Comparison of ENCODE assay signal across 9 cellular contexts in the genomic region with DNA sequence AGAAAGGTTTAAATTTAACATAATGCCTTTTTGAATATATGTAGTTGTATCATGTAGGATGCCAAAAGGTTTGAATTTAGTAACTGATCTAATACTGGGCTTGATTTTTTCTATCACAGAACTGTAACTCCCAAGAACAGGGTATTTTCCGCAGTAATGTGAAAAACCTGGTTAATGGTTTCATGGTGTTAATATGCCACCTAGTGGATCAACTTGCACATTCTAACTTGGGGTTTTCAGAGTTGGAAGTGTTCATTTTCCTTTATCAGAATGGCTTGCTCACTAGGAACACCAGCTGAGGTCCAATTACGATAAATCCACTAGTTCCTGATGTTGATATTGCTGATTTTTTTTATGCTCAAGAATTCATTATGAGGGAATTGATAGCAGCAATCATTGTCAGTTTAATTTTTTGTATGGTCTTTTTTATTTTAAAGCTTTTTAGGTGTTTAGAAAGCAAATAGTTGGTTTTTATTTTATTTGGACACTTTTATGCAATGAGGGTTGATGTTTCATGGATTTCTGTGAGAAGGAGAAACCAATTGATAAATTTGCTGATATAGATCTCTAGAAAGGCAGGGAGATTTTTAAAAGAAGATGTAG.
DNase-seq lines count a peak whose midpoint lies in the region; ATAC-seq, FAIRE-seq and TF ChIP-seq lines count a peak whose summit lies in the region.
"Had no signal": no experiment of that assay in that cellular context is flagged by ENCODE, and none has a peak within 500 bp of the region (broad histone marks: within the 10 kb centered on the region; RNA-seq: fewer than 3 reads in every experiment).

No MANE protein-coding gene starts in this region.

- WGBS in pancreas, 2 donors, result 3% methylated on average over 2 of the region's 2 CpGs

- peak; percentile 51 for TF ChIP-seq CTCF in HFF-Myc (IDR thresholded peaks at IDR 0.05; ENCODE audit: low read depth, low read length, missing control alignments)
- TF ChIP-seq CTCF in foreskin fibroblast (IDR thresholded peaks at IDR 0.05; ENCODE audit: low read depth, low read length), result peak; percentile 58
- TF ChIP-seq CTCF in pancreas (IDR thresholded peaks at IDR 0.05), result peak; percentile 19 to 56 (median 50)

- peak in 3 of 4 donors; percentile 87 to 91 (median 90) for ATAC-seq in pancreas
- ATAC-seq in HG03108 (IDR thresholded peaks at IDR 0.05; ENCODE audit: unreplicated experiment), result no peak

- H3K27ac Mint-ChIP-seq in activated CD4-positive, alpha-beta T cell treated with anti-CD3 and anti-CD28 coated beads, Interleukin-2, amount 10 ng/mL, durations not matched to agents 24 days and 14 days, result no peak overlapping the region

- peaks cover 0 to 4% (median 0%) of the 10 kb centered on the region in 4 donors for H3K27me3 ChIP-seq in pancreas

- no peaks in the 10 kb centered on the region for H3K36me3 ChIP-seq in pancreas

- FAIRE-seq in pancreas (lab: Jason Lieb, UNC), result peak; percentile 88

- no peak overlapping the region for H3K4me3 ChIP-seq in HFF-Myc (replicated peaks; ENCODE audit: low read depth, low read length)
- no peak overlapping the region for H3K4me3 ChIP-seq in foreskin fibroblast (ENCODE audit: low read depth in 1 of 2, low read length in 2 of 2)
- no peak overlapping the region for H3K4me3 ChIP-seq in pancreas

- H3K9me3 ChIP-seq in pancreas, result no peaks in the 10 kb centered on the region

- no peaks in the 10 kb centered on the region for H3K9me3 Mint-ChIP-seq in activated CD4-positive, alpha-beta T cell treated with anti-CD3 and anti-CD28 coated beads, Interleukin-2, amount 10 ng/mL, durations not matched to agents 24 days and 14 days

- H3K36me3 Mint-ChIP-seq in activated CD4-positive, alpha-beta T cell treated with anti-CD3 and anti-CD28 coated beads, Interleukin-2, amount 10 ng/mL, durations not matched to agents 24 days and 14 days (ENCODE audit: low read depth), result no peaks in the 10 kb centered on the region

- H3K4me1 Mint-ChIP-seq in activated CD4-positive, alpha-beta T cell treated with anti-CD3 and anti-CD28 coated beads, Interleukin-2, amount 10 ng/mL, durations not matched to agents 24 days and 14 days, result no peaks in the 10 kb centered on the region

- no peak overlapping the region for H3K27ac ChIP-seq in pancreas
- H3K27ac ChIP-seq: epithelial cell of prostate had no signal

- no peaks in the 10 kb centered on the region for H3K4me1 ChIP-seq in pancreas

- H3K27me3 Mint-ChIP-seq in activated CD4-positive, alpha-beta T cell treated with anti-CD3 and anti-CD28 coated beads, Interleukin-2, amount 10 ng/mL, durations not matched to agents 24 days and 14 days, result peaks cover 3% of the 10 kb centered on the region

- intact Hi-C loops in activated CD4-positive, alpha-beta T cell treated with anti-CD3 and anti-CD28 coated beads, Interleukin-2, amount 10 ng/mL, durations not matched to agents 24 days and 14 days (cut with micrococcal nuclease), result loop anchor here (1.0 kb wide), 5 partner anchors 264 to 611 kb away; a partner anchor contains a TSS
- intact Hi-C loops in pancreas (cut with DNase I), result loop anchor here in 1 of 3 donors (5.0 to 10.0 kb wide), 2 partner anchors 381 to 504 kb away; no protein-coding TSS in a partner anchor

- no peak overlapping the region for H3K4me3 Mint-ChIP-seq in activated CD4-positive, alpha-beta T cell treated with anti-CD3 and anti-CD28 coated beads, Interleukin-2, amount 10 ng/mL, durations not matched to agents 24 days and 14 days

- peak; percentile 70 for DNase-seq in activated CD4-positive, alpha-beta T cell treated with anti-CD3 and anti-CD28 coated beads, Interleukin-2, amount 10 ng/mL, durations not matched to agents 24 days and 14 days
- no peak for DNase-seq in activated CD4-positive, alpha-beta T cell treated with anti-CD3 and anti-CD28 coated beads, Interleukin-2, amount 50 U/mL, for 4 hours
- DNase-seq in HFF-Myc (ENCODE audit: extremely low read depth, low read depth), result peak; percentile 49
- DNase-seq in NCI-H1417 treated with DMSO at 0.1 percent for 48 hours (lab: John Stamatoyannopoulos, UW), result peak; percentile 7
- peak; percentile 43 for DNase-seq in SW480 (ENCODE audit: low spot score)
- peak; percentile 39 to 77 for DNase-seq in foreskin fibroblast
- DNase-seq in pancreas, result peak in 1 of 6 donors; percentile 12

Comparison
In these comparisons a context has a peak if more than half of its experiments do, and no peak if none do; other contexts are left out.
1. DNase-seq: peak in activated CD4-positive, alpha-beta T cell treated with anti-CD3 and anti-CD28 coated beads, Interleukin-2, amount 10 ng/mL, durations not matched to agents 24 days and 14 days (single experiment), HFF-Myc (single experiment), NCI-H1417 treated with DMSO at 0.1 percent for 48 hours (single experiment), SW480 (single experiment) and foreskin fibroblast (2 of 2); none in activated CD4-positive, alpha-beta T cell treated with anti-CD3 and anti-CD28 coated beads, Interleukin-2, amount 50 U/mL, for 4 hours (0 of 2).
2. Peak in every context shown above with its lines, with median percentiles within 50 percentile points of each other: CTCF ChIP-seq.